ENCODE assay signal across 15 cellular contexts in genomic region chr4:168794092-168794707, GRCh38.
DNase-seq lines count a peak whose midpoint lies in the region; ATAC-seq, FAIRE-seq and TF ChIP-seq lines count a peak whose summit lies in the region.
"Had no signal": no experiment of that assay in that cellular context is flagged by ENCODE, and none has a peak within 500 bp of the region (broad histone marks: within the 10 kb centered on the region; RNA-seq: fewer than 3 reads in every experiment).

No MANE protein-coding gene starts in this region.

- H3K14ac ChIP-seq in trophoblast cell (ENCODE audit: low read length) = no peak overlapping the region

- H3K36me3 ChIP-seq in BLaER1 (no peaks in the 10 kb centered on the region), hepatocyte (replicated peaks; ENCODE audit: insufficient read depth, low read depth) (no peaks in the 10 kb centered on the region), trophoblast cell (ENCODE audit: control insufficient read depth in 1 of 2, insufficient read depth in 2 of 2, low read length in 2 of 2) (peaks cover 2 to 6% of the 10 kb centered on the region in 2 experiments)
- H3K36me3 ChIP-seq: SJSA1 had no signal

- no peak overlapping the region for H3K23ac ChIP-seq in trophoblast cell (ENCODE audit: low read length)

- no peaks in the 10 kb centered on the region for H3K9me3 ChIP-seq in BLaER1
- no peaks in the 10 kb centered on the region for H3K9me3 ChIP-seq in hepatocyte (ENCODE audit: low read depth)
- H3K9me3 ChIP-seq in trophoblast cell (ENCODE audit: insufficient read depth, low read depth, low read length) = peaks cover 3% of the 10 kb centered on the region
- H3K9me3 ChIP-seq: SJSA1 had no signal

- no peak overlapping the region for H2AK5ac ChIP-seq in trophoblast cell (ENCODE audit: low read length)

- intact Hi-C loops in posterior cingulate gyrus (cut with DNase I) = no loop called here

- no peak overlapping the region for H2BK120ac ChIP-seq in trophoblast cell (ENCODE audit: insufficient read depth, low read length, poor library complexity)

- H4K12ac ChIP-seq in trophoblast cell (ENCODE audit: low read depth, low read length) = no peak overlapping the region

- H2BK12ac ChIP-seq in trophoblast cell (ENCODE audit: low read length) = no peak overlapping the region

- no peak overlapping the region for H4K91ac ChIP-seq in trophoblast cell (ENCODE audit: low read depth, low read length)

- H3K9ac ChIP-seq in BLaER1 (no peak overlapping the region), trophoblast cell (ENCODE audit: low read length) (no peak overlapping the region)

- H3K4me1 ChIP-seq in BLaER1 (peaks cover 17% of the 10 kb centered on the region), hepatocyte (ENCODE audit: insufficient read depth) (peaks cover 23% of the 10 kb centered on the region), trophoblast cell (ENCODE audit: control insufficient read depth in 1 of 2, insufficient read depth in 2 of 2, low read length in 2 of 2) (peaks cover 13 to 17% of the 10 kb centered on the region in 2 experiments)

- H3K79me1 ChIP-seq in trophoblast cell (ENCODE audit: low read length) = peaks cover 3% of the 10 kb centered on the region

- WGBS in hepatocyte (ENCODE audit: low lambda C conversion rate, missing lambda C conversion rate) = 88% methylated on average over 20 of the region's 20 CpGs
- WGBS in trophoblast cell (ENCODE audit: extremely low coverage, insufficient coverage, insufficient read length) = no CpG with 5 or more reads among the region's 20 CpGs

- H3K9me2 ChIP-seq in hepatocyte (replicated peaks; ENCODE audit: insufficient read depth) = no peaks in the 10 kb centered on the region

- H3K27me3 ChIP-seq in BLaER1 (no peaks in the 10 kb centered on the region), hepatocyte (no peaks in the 10 kb centered on the region), trophoblast cell (ENCODE audit: insufficient read depth, low read length) (no peaks in the 10 kb centered on the region)
- H3K27me3 ChIP-seq: SJSA1 had no signal

- H3K79me2 ChIP-seq in hepatocyte = no peaks in the 10 kb centered on the region
- no peaks in the 10 kb centered on the region for H3K79me2 ChIP-seq in trophoblast cell (ENCODE audit: control insufficient read depth, insufficient read depth, low read length, poor library complexity)

- H3K4me3 ChIP-seq in BLaER1 (no peak overlapping the region), hepatocyte (no peak overlapping the region), trophoblast cell (ENCODE audit: low read depth, low read length) (no peak overlapping the region)
- H3K4me3 ChIP-seq: SJSA1 had no signal

- H3K4me2 ChIP-seq in BLaER1 (peak overlapping the region; percentile 40), hepatocyte (no peak overlapping the region), trophoblast cell (ENCODE audit: low read length) (no peak overlapping the region)

- no peak for DNase-seq in HTR-8/SVneo (ENCODE audit: insufficient read length, low spot score)
- DNase-seq in hepatocyte (ENCODE audit: low spot score) = no peak
- DNase-seq in trophoblast cell = peak; percentile 81 to 95
- DNase-seq in posterior cingulate gyrus = no peak
- DNase-seq in glomerular visceral epithelial cell (ENCODE audit: extremely low spot score) = no peak
- DNase-seq: CD4-positive, alpha-beta T cell; EL; Karpas-422; NCI-H187 treated with DMSO at 0.1 percent for 48 hours; NCI-H446 treated with DMSO at 0.1 percent for 48 hours; NCI-H748 treated with DMSO at 0.1 percent for 48 hours had no signal

- H3K27ac ChIP-seq in BLaER1 (no peak overlapping the region), hepatocyte (peak overlapping the region; percentile 87), trophoblast cell (ENCODE audit: low read depth, low read length) (no peak overlapping the region)
- H3K27ac ChIP-seq: RWPE1, SJSA1 had no signal

- peak; percentile 94 for FAIRE-seq in HTR-8/SVneo (lab: Jason Lieb, UNC)

- no peak for ATAC-seq in GM18511 (IDR thresholded peaks at IDR 0.05; ENCODE audit: unreplicated experiment)

- H4K20me1 ChIP-seq in BLaER1 = no peaks in the 10 kb centered on the region
- no peaks in the 10 kb centered on the region for H4K20me1 ChIP-seq in hepatocyte (ENCODE audit: insufficient read depth, poor library complexity, severe bottlenecking)

- no peak overlapping the region for H2AFZ ChIP-seq in hepatocyte
- H2AFZ ChIP-seq in trophoblast cell (ENCODE audit: insufficient read depth, low read length, poor library complexity) = no peak overlapping the region

- no peak overlapping the region for H3K4ac ChIP-seq in trophoblast cell (ENCODE audit: low read depth, low read length)

- H2BK5ac ChIP-seq in trophoblast cell (ENCODE audit: low read depth, low read length, poor library complexity) = no peak overlapping the region

- no peak for TF ChIP-seq CTCF in hepatocyte (IDR thresholded peaks at IDR 0.05; ENCODE audit: poor library complexity)

- no peak overlapping the region for H4K8ac ChIP-seq in trophoblast cell (ENCODE audit: low read depth, low read length)

- H3K18ac ChIP-seq in trophoblast cell (ENCODE audit: low read length) = peak overlapping the region; percentile 18

Comparison
In these comparisons a context has a peak if more than half of its experiments do, and no peak if none do; other contexts are left out.
1. DNase-seq: peak in trophoblast cell (2 of 2); none in HTR-8/SVneo (single experiment), hepatocyte (single experiment), posterior cingulate gyrus (0 of 10) and glomerular visceral epithelial cell (single experiment).